In genomic region chr5:72649449-72649848, GRCh38 we compare ENCODE assay signal across 14 cellular contexts.
A peak's percentile ranks its signal among the peaks of the same experiment; 100 is the strongest.
DNase-seq lines count a peak whose midpoint lies in the region; ATAC-seq and TF ChIP-seq lines count a peak whose summit lies in the region.
"Had no signal": no experiment of that assay in that cellular context is flagged by ENCODE, and none has a peak within 500 bp of the region (broad histone marks: within the 10 kb centered on the region; RNA-seq: fewer than 3 reads in every experiment).

No MANE protein-coding gene starts in this region.

- no peak for TF ChIP-seq POLR2A in uterus (IDR thresholded peaks at IDR 0.05)

- no peaks in the 10 kb centered on the region for H3K36me3 ChIP-seq in uterus
- H3K36me3 ChIP-seq: left ventricle myocardium inferior, neutrophil had no signal

- no peaks in the 10 kb centered on the region for H3K27me3 ChIP-seq in uterus
- H3K27me3 ChIP-seq: neutrophil had no signal

- ATAC-seq in SK-N-SH treated with all-trans-retinoic acid at 6 μM for 48 hours, result peak; percentile 42

- H3K9me3 ChIP-seq in uterus, result no peaks in the 10 kb centered on the region
- H3K9me3 ChIP-seq: left ventricle myocardium inferior, neutrophil had no signal

- peak; percentile 68 for DNase-seq in HT1080 (ENCODE audit: low read depth)
- peak; percentile 68 for DNase-seq in iris pigment epithelial cell (ENCODE audit: low read depth)
- peak; percentile 33 to 69 for DNase-seq in uterus
- DNase-seq in NCI-H1417 treated with DMSO at 0.1 percent for 48 hours (lab: John Stamatoyannopoulos, UW), result no peak
- DNase-seq in OCI-M2 (lab: John Stamatoyannopoulos, UW; ENCODE audit: unreplicated experiment), result no peak
- DNase-seq in NCI-H1694 (lab: John Stamatoyannopoulos, UW), result no peak
- DNase-seq: activated naive CD4-positive, alpha-beta T cell treated with anti-CD3 and anti-CD28 coated beads for 36 hours; CD8-positive, alpha-beta memory T cell; left ventricle myocardium inferior; NCI-H2029 treated with DMSO at 0.1 percent for 48 hours; SIG-M5; small intestine had no signal

- peak overlapping the region; percentile 50 to 76 for H3K27ac ChIP-seq in uterus
- H3K27ac ChIP-seq: left ventricle myocardium inferior, neutrophil had no signal

- TF ChIP-seq CTCF in uterus (IDR thresholded peaks at IDR 0.05), result no peak

- peaks cover 0 to 8% of the 10 kb centered on the region in 2 donors for H3K4me1 ChIP-seq in uterus
- H3K4me1 ChIP-seq: left ventricle myocardium inferior had no signal

- H3K4me3 ChIP-seq in uterus, result no peak overlapping the region
- H3K4me3 ChIP-seq: left ventricle myocardium inferior had no signal

- intact Hi-C loops in uterus (cut with DNase I; ENCODE audit: low total_unique reads), result no loop called here

TF ChIP-seq in SK-N-SH treated with all-trans-retinoic acid at 6 μM for 48 hours, 23 proteins besides CTCF, POLR2A, EP300 and RAD21:
- TF ChIP-seq RARB (CRISPR knock-in tag; IDR thresholded peaks at IDR 0.05) (no peak), OSR1 (CRISPR knock-in tag; IDR thresholded peaks at IDR 0.05) (no peak), ESRRG (CRISPR knock-in tag; IDR thresholded peaks at IDR 0.05) (no peak), CSDC2 (CRISPR knock-in tag; IDR thresholded peaks at IDR 0.05) (no peak), ZNF565 (CRISPR knock-in tag; conservative IDR thresholded peaks at IDR 0.05; ENCODE audit: low read depth) (no peak), CSRNP3 (CRISPR knock-in tag; IDR thresholded peaks at IDR 0.05) (no peak), ISL1 (CRISPR knock-in tag; IDR thresholded peaks at IDR 0.05) (no peak), CREB5 (CRISPR knock-in tag; IDR thresholded peaks at IDR 0.05; ENCODE audit: low read depth) (no peak)

Comparison
In these comparisons a context has a peak if more than half of its experiments do, and no peak if none do; other contexts are left out.
1. DNase-seq: peak in HT1080 (single experiment), iris pigment epithelial cell (single experiment) and uterus (2 of 2); none in NCI-H1417 treated with DMSO at 0.1 percent for 48 hours (single experiment), OCI-M2 (single experiment) and NCI-H1694 (single experiment).